31 cellular contexts compared by ENCODE assay signal in the genomic region with DNA sequence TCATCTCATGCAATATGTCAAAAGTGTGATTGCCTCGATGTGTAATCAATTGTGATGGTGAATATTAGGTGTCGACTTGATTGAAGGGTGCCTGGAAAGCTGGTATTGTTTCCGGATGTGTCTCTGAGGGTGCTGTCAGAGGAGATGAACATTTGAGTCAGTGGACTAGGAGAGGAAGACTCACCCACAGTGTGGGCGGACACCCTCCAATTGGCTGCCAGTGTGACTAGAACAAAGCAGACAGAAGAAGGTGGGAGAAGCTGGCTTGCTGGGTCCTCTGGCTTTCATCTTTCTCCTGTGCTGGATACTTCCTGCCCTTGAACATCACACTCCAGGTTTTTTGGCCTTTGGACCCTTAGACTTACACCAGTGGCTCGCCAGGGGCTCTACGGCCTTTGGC. TPM values are rescaled to one million over a fixed set of nuclear protein-coding genes. Genes with fewer than 3 reads are reported as not detected.
"Had no signal": no experiment of that assay in that cellular context is flagged by ENCODE, and none has a peak within 500 bp of the region (broad histone marks: within the 10 kb centered on the region; RNA-seq: fewer than 3 reads in every experiment).

No MANE protein-coding gene starts in this region.

- ATAC-seq: activated T-cell treated with anti-CD3 and anti-CD28 coated beads, Interleukin-2, amount 50 U/mL, for 72 hours; effector memory CD8-positive, alpha-beta T cell; esophagus mucosa; naive thymus-derived CD4-positive, alpha-beta T cell had no signal

- H3K9me3 Mint-ChIP-seq: activated B cell treated with CpG ODN at 0.5 μM for 24 hours; activated CD4-positive, alpha-beta T cell treated with anti-CD3 and anti-CD28 coated beads, Interleukin-2, amount 10 ng/mL, durations not matched to agents 24 days and 14 days; activated T-cell treated with anti-CD3 and anti-CD28 coated beads, Interleukin-2, amount 50 U/mL, for 72 hours; central memory CD8-positive, alpha-beta T cell; effector memory CD8-positive, alpha-beta T cell; immature natural killer cell; stimulated activated naive CD8-positive, alpha-beta T cell treated with anti-CD3 and anti-CD28 coated beads, Interleukin-15, Interleukin-2, amounts not matched to agents 100 ng/mL and 50 ng/mL, for 24 hours had no signal

- H3K4me1 Mint-ChIP-seq: activated B cell treated with CpG ODN at 0.5 μM for 24 hours; activated CD4-positive, alpha-beta T cell treated with anti-CD3 and anti-CD28 coated beads, Interleukin-2, amount 10 ng/mL, durations not matched to agents 24 days and 14 days; central memory CD8-positive, alpha-beta T cell; immature natural killer cell; naive thymus-derived CD4-positive, alpha-beta T cell had no signal

- H3K27ac Mint-ChIP-seq: activated B cell treated with CpG ODN at 0.5 μM for 24 hours; activated CD4-positive, alpha-beta T cell treated with anti-CD3 and anti-CD28 coated beads, Interleukin-2, amount 10 ng/mL, durations not matched to agents 24 days and 14 days; activated naive CD8-positive, alpha-beta T cell; activated T-cell treated with anti-CD3 and anti-CD28 coated beads, Interleukin-2, amount 50 U/mL, for 72 hours; effector memory CD8-positive, alpha-beta T cell; immature natural killer cell; naive thymus-derived CD4-positive, alpha-beta T cell; stimulated activated naive CD8-positive, alpha-beta T cell treated with anti-CD3 and anti-CD28 coated beads, Interleukin-15, Interleukin-2, amounts not matched to agents 100 ng/mL and 50 ng/mL, for 24 hours had no signal

- H3K4me3 Mint-ChIP-seq: activated B cell treated with CpG ODN at 0.5 μM for 24 hours; activated CD4-positive, alpha-beta T cell treated with anti-CD3 and anti-CD28 coated beads, Interleukin-2, amount 10 ng/mL, durations not matched to agents 24 days and 14 days; activated naive CD8-positive, alpha-beta T cell; activated T-cell treated with anti-CD3 and anti-CD28 coated beads, Interleukin-2, amount 50 U/mL, for 72 hours; central memory CD8-positive, alpha-beta T cell; effector memory CD8-positive, alpha-beta T cell; immature natural killer cell; naive thymus-derived CD4-positive, alpha-beta T cell; stimulated activated naive CD8-positive, alpha-beta T cell treated with anti-CD3 and anti-CD28 coated beads, Interleukin-15, Interleukin-2, amounts not matched to agents 100 ng/mL and 50 ng/mL, for 24 hours had no signal

- H3K27me3 Mint-ChIP-seq: activated CD4-positive, alpha-beta T cell treated with anti-CD3 and anti-CD28 coated beads, Interleukin-2, amount 10 ng/mL, durations not matched to agents 24 days and 14 days had no signal

- DNase-seq: activated B cell treated with CpG ODN at 0.5 μM for 24 hours; activated CD4-positive, alpha-beta T cell treated with anti-CD3 and anti-CD28 coated beads, Interleukin-2, amount 10 ng/mL, durations not matched to agents 24 days and 14 days; activated CD8-positive, alpha-beta memory T cell treated with anti-CD3 and anti-CD28 coated beads, Interleukin-2, amount 50 U/mL, for 48 hours; activated gamma-delta T cell treated with Interleukin-2 at 50 U/mL for 16 hours; activated T-cell treated with anti-CD3 and anti-CD28 coated beads, Interleukin-2, amount 50 U/mL, for 72 hours; amniotic stem cell; colonic mucosa; effector memory CD8-positive, alpha-beta T cell; foreskin melanocyte; immature natural killer cell; left ventricle myocardium inferior; naive thymus-derived CD4-positive, alpha-beta T cell; stimulated activated CD4-positive, alpha-beta T cell treated with anti-CD3 and anti-CD28 coated beads, Interleukin-2, amount 100 ng/mL, for 48 hours; T-helper 9 cell; tibial artery had no signal

- H3K36me3 Mint-ChIP-seq: activated naive CD8-positive, alpha-beta T cell; immature natural killer cell had no signal

RNA-seq across cellular contexts. Expression of a gene that starts 15.5 kb away (rescaled TPM):
- total RNA-seq: activated B cell treated with CpG ODN at 0.5 μM for 24 hours; activated CD4-positive, alpha-beta T cell treated with anti-CD3 and anti-CD28 coated beads, Interleukin-2, amount 10 ng/mL, durations not matched to agents 24 days and 14 days; activated CD8-positive, alpha-beta memory T cell treated with anti-CD3 and anti-CD28 coated beads for 36 hours; activated T-cell treated with anti-CD3 and anti-CD28 coated beads, Interleukin-2, amount 50 U/mL, for 72 hours; breast epithelium; colonic mucosa; endothelial cell of umbilical vein; esophagus mucosa; hepatocyte; left ventricle myocardium inferior; lung microvascular endothelial cell; osteocyte; prostate gland; right atrium auricular region; SK-MEL-5; skeletal muscle tissue; T-helper 1 cell treated with Interleukin-12 subunit alpha and Interleukin-12 subunit beta and Interleukin-4 antibody, amounts not matched to agents 30 ng/mL and 1 ng/mL, for 36 hours; ureter had no signal
